Comparison of ENCODE assay signal across 16 cellular contexts in genomic region chr14:79967453-79967852, GRCh38.
A peak's percentile ranks its signal among the peaks of the same experiment; 100 is the strongest.
DNase-seq lines count a peak whose midpoint lies in the region; ATAC-seq, FAIRE-seq and TF ChIP-seq lines count a peak whose summit lies in the region.
"Had no signal": no experiment of that assay in that cellular context is flagged by ENCODE, and none has a peak within 500 bp of the region (broad histone marks: within the 10 kb centered on the region; RNA-seq: fewer than 3 reads in every experiment).

No MANE protein-coding gene starts in this region.

- H2BK12ac ChIP-seq in mesenchymal stem cell (ENCODE audit: low read length in 2 of 2), result no peak overlapping the region

- H3K9ac ChIP-seq in astrocyte (ENCODE audit: low read length), result no peak overlapping the region
- H3K9ac ChIP-seq in mesenchymal stem cell (ENCODE audit: low read length), result peak overlapping the region; percentile 77
- H3K9ac ChIP-seq: BLaER1, KMS-11 had no signal

- H2BK120ac ChIP-seq in mesenchymal stem cell (ENCODE audit: low read depth, low read length), result no peak overlapping the region

- H3K4me3 ChIP-seq in astrocyte (ENCODE audit: insufficient read depth, low read depth, low read length), result no peak overlapping the region
- no peak overlapping the region for H3K4me3 ChIP-seq in mesenchymal stem cell (ENCODE audit: insufficient read depth in 1 of 2, low read depth in 1 of 2, low read length in 2 of 2)
- H3K4me3 ChIP-seq in gastroesophageal sphincter, result no peak overlapping the region
- H3K4me3 ChIP-seq: A549, BLaER1 had no signal

- H3K36me3 ChIP-seq in astrocyte (ENCODE audit: insufficient read depth, low read length) (no peaks in the 10 kb centered on the region), mesenchymal stem cell (ENCODE audit: control insufficient read depth in 1 of 2, insufficient read depth in 2 of 2, low read depth in 1 of 2, low read length in 2 of 2) (no peaks in the 10 kb centered on the region), gastroesophageal sphincter (no peaks in the 10 kb centered on the region)
- H3K36me3 ChIP-seq: BLaER1 had no signal

- H3K4me3 Mint-ChIP-seq in astrocyte (ENCODE audit: unreplicated experiment), result no peak overlapping the region
- H3K4me3 Mint-ChIP-seq in activated CD8-positive, alpha-beta memory T cell treated with anti-CD3 and anti-CD28 coated beads, Interleukin-2, amount 10 ng/mL, durations not matched to agents 7 days and 5 days, result no peak overlapping the region
- H3K4me3 Mint-ChIP-seq: CD8-positive, alpha-beta memory T cell had no signal

- no peaks in the 10 kb centered on the region for H3K9me3 Mint-ChIP-seq in astrocyte (ENCODE audit: unreplicated experiment)
- H3K9me3 Mint-ChIP-seq in activated CD8-positive, alpha-beta memory T cell treated with anti-CD3 and anti-CD28 coated beads, Interleukin-2, amount 10 ng/mL, durations not matched to agents 7 days and 5 days (ENCODE audit: low read depth), result peaks cover 7% of the 10 kb centered on the region

- H3K18ac ChIP-seq in mesenchymal stem cell (ENCODE audit: low read depth in 1 of 2, low read length in 2 of 2), result no peak overlapping the region

- H3K27me3 ChIP-seq in astrocyte (ENCODE audit: insufficient read depth, low read length), result no peaks in the 10 kb centered on the region
- no peaks in the 10 kb centered on the region for H3K27me3 ChIP-seq in mesenchymal stem cell (ENCODE audit: control insufficient read depth in 1 of 2, insufficient read depth in 1 of 2, low read length in 2 of 2)
- no peaks in the 10 kb centered on the region for H3K27me3 ChIP-seq in gastroesophageal sphincter
- H3K27me3 ChIP-seq: BLaER1 had no signal

- H3K9me3 ChIP-seq in astrocyte (ENCODE audit: insufficient read depth, low read depth, low read length), result no peaks in the 10 kb centered on the region
- no peaks in the 10 kb centered on the region for H3K9me3 ChIP-seq in mesenchymal stem cell (ENCODE audit: control insufficient read depth, low read length)
- H3K9me3 ChIP-seq in gastroesophageal sphincter, result peaks cover 0 to 4% (median 0%) of the 10 kb centered on the region in 3 donors
- H3K9me3 ChIP-seq: A549, BLaER1 had no signal

- H3K27ac ChIP-seq in astrocyte (ENCODE audit: low read depth, low read length) (peak overlapping the region; percentile 14), mesenchymal stem cell (ENCODE audit: low read length, poor library complexity, severe bottlenecking) (no peak overlapping the region), gastroesophageal sphincter (no peak overlapping the region)
- H3K27ac ChIP-seq: A549, BLaER1, KMS-11 had no signal

- no peaks in the 10 kb centered on the region for H3K36me3 Mint-ChIP-seq in astrocyte (ENCODE audit: low read depth, unreplicated experiment)
- no peaks in the 10 kb centered on the region for H3K36me3 Mint-ChIP-seq in activated CD8-positive, alpha-beta memory T cell treated with anti-CD3 and anti-CD28 coated beads, Interleukin-2, amount 10 ng/mL, durations not matched to agents 7 days and 5 days
- H3K36me3 Mint-ChIP-seq: CD8-positive, alpha-beta memory T cell had no signal

- no peak overlapping the region for H2AFZ ChIP-seq in astrocyte (ENCODE audit: low read depth, low read length)
- no peak overlapping the region for H2AFZ ChIP-seq in mesenchymal stem cell (ENCODE audit: low read depth, low read length)

- no peak overlapping the region for H3K14ac ChIP-seq in mesenchymal stem cell (ENCODE audit: low read length in 2 of 2)

- ATAC-seq in activated CD8-positive, alpha-beta memory T cell treated with anti-CD3 and anti-CD28 coated beads, Interleukin-2, amount 10 ng/mL, durations not matched to agents 7 days and 5 days, result no peak
- ATAC-seq in gastroesophageal sphincter, result no peak
- ATAC-seq: A549 had no signal

- H3K79me1 ChIP-seq in mesenchymal stem cell (replicated peaks; ENCODE audit: low read length, poor library complexity, severe bottlenecking), result no peaks in the 10 kb centered on the region

- H3K4ac ChIP-seq in mesenchymal stem cell (ENCODE audit: low read depth in 1 of 2, low read length in 2 of 2), result no peak overlapping the region

- no peak for TF ChIP-seq POLR2A in gastroesophageal sphincter (IDR thresholded peaks at IDR 0.05)

- peaks cover 7% of the 10 kb centered on the region for H3K4me1 Mint-ChIP-seq in astrocyte (ENCODE audit: low read depth, unreplicated experiment)
- H3K4me1 Mint-ChIP-seq in activated CD8-positive, alpha-beta memory T cell treated with anti-CD3 and anti-CD28 coated beads, Interleukin-2, amount 10 ng/mL, durations not matched to agents 7 days and 5 days, result no peaks in the 10 kb centered on the region
- H3K4me1 Mint-ChIP-seq: CD8-positive, alpha-beta memory T cell had no signal

- no peak for TF ChIP-seq EP300 in gastroesophageal sphincter (IDR thresholded peaks at IDR 0.05)

- no peaks in the 10 kb centered on the region for H3K27me3 Mint-ChIP-seq in astrocyte (ENCODE audit: low read depth, unreplicated experiment)
- no peaks in the 10 kb centered on the region for H3K27me3 Mint-ChIP-seq in activated CD8-positive, alpha-beta memory T cell treated with anti-CD3 and anti-CD28 coated beads, Interleukin-2, amount 10 ng/mL, durations not matched to agents 7 days and 5 days
- H3K27me3 Mint-ChIP-seq: CD8-positive, alpha-beta memory T cell had no signal

- H3K23ac ChIP-seq in mesenchymal stem cell (ENCODE audit: low read length in 2 of 2), result no peak overlapping the region

- H2BK15ac ChIP-seq in mesenchymal stem cell (ENCODE audit: low read depth, poor library complexity, severe bottlenecking), result no peak overlapping the region

- no peak overlapping the region for H4K8ac ChIP-seq in mesenchymal stem cell (ENCODE audit: low read length)

- no peaks in the 10 kb centered on the region for H4K20me1 ChIP-seq in astrocyte (ENCODE audit: insufficient read depth, low read length)
- H4K20me1 ChIP-seq: BLaER1 had no signal

- H3K4me1 ChIP-seq in astrocyte (ENCODE audit: insufficient read depth, low read length), result no peaks in the 10 kb centered on the region
- no peaks in the 10 kb centered on the region for H3K4me1 ChIP-seq in mesenchymal stem cell (ENCODE audit: control insufficient read depth, insufficient read depth, low read depth, low read length)
- H3K4me1 ChIP-seq in gastroesophageal sphincter, result no peaks in the 10 kb centered on the region
- H3K4me1 ChIP-seq: A549, BLaER1 had no signal

- H3K4me2 ChIP-seq in astrocyte (ENCODE audit: low read length) (no peak overlapping the region), mesenchymal stem cell (ENCODE audit: low read length, poor library complexity, severe bottlenecking) (no peak overlapping the region)
- H3K4me2 ChIP-seq: A549, BLaER1, KMS-11 had no signal

- no peak overlapping the region for H2BK5ac ChIP-seq in mesenchymal stem cell (ENCODE audit: low read depth, low read length, poor library complexity, severe bottlenecking)

- FAIRE-seq in astrocyte (lab: Jason Lieb, UNC), result no peak
- FAIRE-seq: A549, H54 had no signal

- no peak overlapping the region for H2AK5ac ChIP-seq in mesenchymal stem cell (ENCODE audit: low read length, severe bottlenecking)

- TF ChIP-seq CTCF in astrocyte (IDR thresholded peaks at IDR 0.05; ENCODE audit: insufficient read depth, low read depth, low read length) (no peak), gastroesophageal sphincter (IDR thresholded peaks at IDR 0.05) (no peak), GM10266 (IDR thresholded peaks at IDR 0.05; ENCODE audit: control insufficient read depth, insufficient read depth, low read depth, missing control alignments) (no peak)

- CTCF ChIA-PET in activated CD8-positive, alpha-beta memory T cell treated with anti-CD3 and anti-CD28 coated beads, Interleukin-2, amount 10 ng/mL, durations not matched to agents 7 days and 5 days (lab: Charles Lee), result no interaction called here

- H3K79me2 ChIP-seq in astrocyte (ENCODE audit: insufficient read depth, low read length), result no peaks in the 10 kb centered on the region

- 70% methylated on average over 2 of the region's 2 CpGs for WGBS in mesenchymal stem cell
- 38 to 53% methylated on average over 2 of the region's 2 CpGs for WGBS in gastroesophageal sphincter (ENCODE audit: low coverage in 1 of 2), 2 donors

- peak; percentile 31 for DNase-seq in EH (ENCODE audit: low read depth)
- DNase-seq in HCEC 1CT, result peak; percentile 43
- no peak for DNase-seq in astrocyte (ENCODE audit: low read depth)
- DNase-seq in mesenchymal stem cell, result peak; percentile 14
- DNase-seq in activated CD8-positive, alpha-beta memory T cell treated with anti-CD3 and anti-CD28 coated beads, Interleukin-2, amount 10 ng/mL, durations not matched to agents 7 days and 5 days, result no peak
- no peak for DNase-seq in GM10266 (ENCODE audit: extremely low spot score)
- DNase-seq: AML-193; Calu3; CD8-positive, alpha-beta memory T cell; DMS79 treated with DMSO at 0.1 percent for 48 hours; GF-D8 had no signal

- no peak overlapping the region for H3K27ac Mint-ChIP-seq in astrocyte (ENCODE audit: unreplicated experiment)
- no peak overlapping the region for H3K27ac Mint-ChIP-seq in activated CD8-positive, alpha-beta memory T cell treated with anti-CD3 and anti-CD28 coated beads, Interleukin-2, amount 10 ng/mL, durations not matched to agents 7 days and 5 days
- H3K27ac Mint-ChIP-seq: CD8-positive, alpha-beta memory T cell had no signal

- no peak overlapping the region for H4K91ac ChIP-seq in mesenchymal stem cell (ENCODE audit: low read length)

Comparison
In these comparisons a context has a peak if more than half of its experiments do, and no peak if none do; other contexts are left out.
1. DNase-seq: peak in EH (single experiment), HCEC 1CT (single experiment) and mesenchymal stem cell (single experiment); none in astrocyte (single experiment), activated CD8-positive, alpha-beta memory T cell treated with anti-CD3 and anti-CD28 coated beads, Interleukin-2, amount 10 ng/mL, durations not matched to agents 7 days and 5 days (single experiment) and GM10266 (single experiment).